ENCODE assay signal across 11 cellular contexts in the genomic region with DNA sequence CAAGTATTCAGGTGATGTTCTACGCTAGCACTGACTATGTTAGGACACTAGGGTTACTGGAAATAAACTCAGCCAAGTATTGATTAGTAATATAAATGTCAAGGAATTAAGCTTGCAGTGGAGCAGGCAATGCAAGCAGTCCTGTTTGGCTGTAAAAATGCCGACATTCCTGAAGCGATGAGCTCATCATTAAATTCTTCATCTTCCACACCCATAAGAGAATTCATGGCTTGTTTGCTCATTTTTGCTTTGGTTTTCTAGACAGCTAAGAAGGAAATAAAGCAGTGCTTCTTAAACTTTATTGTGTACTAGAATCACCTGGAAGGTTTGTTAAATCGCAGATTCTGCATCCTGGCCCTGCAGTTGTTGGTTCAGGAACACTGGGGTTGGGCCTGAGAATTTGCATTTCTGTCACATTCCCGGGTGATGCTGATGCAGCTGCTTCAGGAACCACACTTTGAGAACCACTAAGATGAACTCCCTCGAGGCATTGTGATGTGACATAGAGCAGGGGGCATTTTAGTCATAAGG. TPM values are rescaled to one million over a fixed set of nuclear protein-coding genes. Genes with fewer than 3 reads are reported as not detected.
DNase-seq lines count a peak whose midpoint lies in the region; ATAC-seq and TF ChIP-seq lines count a peak whose summit lies in the region.
"Had no signal": no experiment of that assay in that cellular context is flagged by ENCODE, and none has a peak within 500 bp of the region (broad histone marks: within the 10 kb centered on the region; RNA-seq: fewer than 3 reads in every experiment).

No MANE protein-coding gene starts in this region.

- DNase-seq in HCT116 (ENCODE audit: low read depth, low spot score), result peak; percentile 87
- DNase-seq in MCF 10A (ENCODE audit: unreplicated experiment), result peak; percentile 54
- DNase-seq in iris pigment epithelial cell (ENCODE audit: low read depth), result peak; percentile 92
- DNase-seq in stimulated activated naive B cell treated with anti-CD40 and anti-IgM and Interleukin-4, amounts not matched to agents 10 μg/mL and 1 μg/mL and 100 μg/mL, for 72 hours, result no peak
- no peak for DNase-seq in NCI-H2227 treated with DMSO at 0.1 percent for 48 hours (lab: John Stamatoyannopoulos, UW)
- DNase-seq in NCI-H2107 (lab: John Stamatoyannopoulos, UW), result no peak
- DNase-seq in D341Med (ENCODE audit: low spot score), result no peak
- DNase-seq: kidney, NCI-H1417, T-helper 17 cell had no signal

- H3K27ac Mint-ChIP-seq in MCF 10A (ENCODE audit: low read depth, unreplicated experiment), result peak overlapping the region; percentile 93
- no peak overlapping the region for H3K27ac Mint-ChIP-seq in stimulated activated naive B cell treated with anti-CD40 and anti-IgM and Interleukin-4, amounts not matched to agents 10 μg/mL and 1 μg/mL and 100 μg/mL, for 72 hours
- H3K27ac Mint-ChIP-seq: T-helper 17 cell had no signal

- peak overlapping the region; percentile 48 for H3K4me3 Mint-ChIP-seq in MCF 10A (ENCODE audit: unreplicated experiment)
- no peak overlapping the region for H3K4me3 Mint-ChIP-seq in stimulated activated naive B cell treated with anti-CD40 and anti-IgM and Interleukin-4, amounts not matched to agents 10 μg/mL and 1 μg/mL and 100 μg/mL, for 72 hours
- H3K4me3 Mint-ChIP-seq: T-helper 17 cell had no signal

- TF ChIP-seq CTCF in HCT116 (IDR thresholded peaks at IDR 0.05 in 2 of 3, conservative IDR thresholded peaks at IDR 0.05 in 1 of 3; ENCODE audit: borderline replicate concordance in 1 of 3, insufficient read depth in 1 of 3, low read depth in 2 of 3, low read length in 2 of 3) (no peak), MCF 10A (IDR thresholded peaks at IDR 0.05; ENCODE audit: unreplicated experiment) (no peak)

- intact Hi-C loops in HCT116 (cut with micrococcal nuclease), result loop anchor here (5.0 kb wide), 1 partner anchor 512 kb away; the partner anchor contains the start of gene FRAS1
- intact Hi-C loops in MCF 10A (cut with micrococcal nuclease), result no loop called here

- H3K4me1 ChIP-seq in HCT116 (ENCODE audit: control insufficient read depth in 1 of 2, insufficient read depth in 2 of 2, low read length in 2 of 2), result peaks cover 64% of the 10 kb centered on the region in 2 experiments

- H3K36me3 ChIP-seq in HCT116 (ENCODE audit: control insufficient read depth in 1 of 2, insufficient read depth in 2 of 2, low read length in 2 of 2), result peaks cover 0 to 36% of the 10 kb centered on the region in 2 experiments; a peak in 2 of 4 replicates

- ATAC-seq in HCT116 (peak; percentile 50), GM19324 (IDR thresholded peaks at IDR 0.05; ENCODE audit: low FRiP score, unreplicated experiment) (no peak)
- peak; percentile 31 to 45 for ATAC-seq in stimulated activated naive B cell treated with anti-CD40 and anti-IgM and Interleukin-4, amounts not matched to agents 10 μg/mL and 1 μg/mL and 100 μg/mL, for 72 hours (replicated peaks)
- ATAC-seq: T-helper 17 cell had no signal

- peaks cover 48% of the 10 kb centered on the region for H3K4me1 Mint-ChIP-seq in MCF 10A (ENCODE audit: insufficient read depth, unreplicated experiment)
- peaks cover 8 to 18% of the 10 kb centered on the region in 2 donors for H3K4me1 Mint-ChIP-seq in stimulated activated naive B cell treated with anti-CD40 and anti-IgM and Interleukin-4, amounts not matched to agents 10 μg/mL and 1 μg/mL and 100 μg/mL, for 72 hours
- H3K4me1 Mint-ChIP-seq: T-helper 17 cell had no signal

- H4K20me1 ChIP-seq in HCT116 (ENCODE audit: insufficient read depth), result no peaks in the 10 kb centered on the region

- no peaks in the 10 kb centered on the region for H3K9me2 ChIP-seq in HCT116 (ENCODE audit: insufficient read depth)

- H3K4me3 ChIP-seq in HCT116 (replicated peaks in 1 of 2; ENCODE audit: low read depth in 1 of 2, low read length in 2 of 2), result peak overlapping the region in 1 of 2 experiments; percentile 43; a peak in 2 of 4 replicates

- H2AFZ ChIP-seq in HCT116 (ENCODE audit: low read depth, low read length, poor library complexity, severe bottlenecking), result no peak overlapping the region

- peak overlapping the region; percentile 100 for H3K27ac ChIP-seq in HCT116 (ENCODE audit: low read depth, low read length)

- no peaks in the 10 kb centered on the region for H3K9me3 ChIP-seq in HCT116 (ENCODE audit: control insufficient read depth in 1 of 2, insufficient read depth in 1 of 2, low read depth in 1 of 2, low read length in 2 of 2)

- CTCF ChIA-PET in HCT116 (lab: Charles Lee), result interaction anchor here (0.9 kb wide), 1 partner anchor 510 kb away, joined by 5 read pairs; no protein-coding TSS in a partner anchor
- CTCF ChIA-PET in MCF 10A (lab: Yijun Ruan, JAX), result interaction anchor here (0.7 to 1.4 kb wide), 4 partner anchors 13 to 21 kb away, joined by 3 to 5 read pairs (median 4); partner anchors contain the start of gene ANXA3

- no peak for TF ChIP-seq RAD21 in HCT116 (IDR thresholded peaks at IDR 0.05; ENCODE audit: low read depth)

- peak overlapping the region; percentile 75 for H3K4me2 ChIP-seq in HCT116 (ENCODE audit: low read length)

- RAD21 ChIA-PET in HCT116 (lab: Charles Lee; ENCODE audit: low non-redundant PET in 1 of 2, low total read pairs in 2 of 2, uncharacterized antibody in 2 of 2, unreplicated experiment in 2 of 2), result interaction anchor here (0.9 to 1.3 kb wide), 2 partner anchors 9 to 35 kb away, joined by 3 to 4 read pairs; no protein-coding TSS in a partner anchor

- H3K9ac ChIP-seq in HCT116 (ENCODE audit: low read length), result peak overlapping the region; percentile 62

- H3K36me3 Mint-ChIP-seq in MCF 10A (ENCODE audit: insufficient read depth, unreplicated experiment), result peaks cover 20% of the 10 kb centered on the region
- no peaks in the 10 kb centered on the region for H3K36me3 Mint-ChIP-seq in stimulated activated naive B cell treated with anti-CD40 and anti-IgM and Interleukin-4, amounts not matched to agents 10 μg/mL and 1 μg/mL and 100 μg/mL, for 72 hours

- no peaks in the 10 kb centered on the region for H3K27me3 ChIP-seq in HCT116 (ENCODE audit: insufficient read depth, low read length)

- no TSS peak for BruUV-seq in HCT116 (replicated peaks; lab: Mats Ljungman, UMichigan)
- BruUV-seq in MCF 10A (replicated peaks; lab: Mats Ljungman, UMichigan), result no TSS peak

- H3K27me3 Mint-ChIP-seq in MCF 10A (ENCODE audit: insufficient read depth, unreplicated experiment), result no peaks in the 10 kb centered on the region
- H3K27me3 Mint-ChIP-seq in stimulated activated naive B cell treated with anti-CD40 and anti-IgM and Interleukin-4, amounts not matched to agents 10 μg/mL and 1 μg/mL and 100 μg/mL, for 72 hours, result peaks cover 0 to 11% of the 10 kb centered on the region in 2 donors

- no peak for TF ChIP-seq POLR2A in HCT116 (IDR thresholded peaks at IDR 0.05; ENCODE audit: borderline replicate concordance, extremely low read depth, insufficient read depth, insufficient read length)

- peaks cover 65% of the 10 kb centered on the region for H3K79me2 ChIP-seq in HCT116 (ENCODE audit: insufficient read depth, low read length)

- no peaks in the 10 kb centered on the region for H3K9me3 Mint-ChIP-seq in MCF 10A (ENCODE audit: unreplicated experiment)
- no peaks in the 10 kb centered on the region for H3K9me3 Mint-ChIP-seq in stimulated activated naive B cell treated with anti-CD40 and anti-IgM and Interleukin-4, amounts not matched to agents 10 μg/mL and 1 μg/mL and 100 μg/mL, for 72 hours

- POLR2A ChIA-PET in HCT116 (lab: Charles Lee) (interaction anchor here (1.6 to 3.5 kb wide), 2 partner anchors 10 to 18 kb away, joined by 5 to 17 read pairs; partner anchors contain the start of gene ANXA3), MCF 10A (lab: Yijun Ruan, JAX) (interaction anchor here (0.5 to 5.3 kb wide), 15 partner anchors 9 to 1192 kb away, joined by 3 to 38 read pairs (median 4); partner anchors contain the start of gene ANXA3)

TF ChIP-seq in HCT116, 20 proteins besides CTCF, POLR2A, EP300 and RAD21:
- TF ChIP-seq MAX (IDR thresholded peaks at IDR 0.05) (no peak), POLR2AphosphoS5 (IDR thresholded peaks at IDR 0.05; ENCODE audit: low read depth, low read length) (peak; percentile 33; the same call in 1 of the 2 replicates)

RNA-seq across cellular contexts. Expression of gene ANXA3, which starts 17.8 kb away (rescaled TPM):
- 158 TPM for total RNA-seq in HCT116 (2021; ENCODE audit: unreplicated experiment)
- polyA plus RNA-seq in HCT116 (2012), result 112 and 134 TPM in 2 replicates
- 260 and 272 TPM in 2 replicates for total RNA-seq in MCF 10A (2022)

Comparison
In these comparisons a context has a peak if more than half of its experiments do, and no peak if none do; other contexts are left out.
1. DNase-seq: peak in HCT116 (single experiment), MCF 10A (single experiment) and iris pigment epithelial cell (single experiment); none in stimulated activated naive B cell treated with anti-CD40 and anti-IgM and Interleukin-4, amounts not matched to agents 10 μg/mL and 1 μg/mL and 100 μg/mL, for 72 hours (single experiment), NCI-H2227 treated with DMSO at 0.1 percent for 48 hours (single experiment), NCI-H2107 (single experiment) and D341Med (single experiment).